In genomic region chr5:90628492-90628891, GRCh38 we compare ENCODE assay signal across 30 cellular contexts.
"Had no signal": no experiment of that assay in that cellular context is flagged by ENCODE, and none has a peak within 500 bp of the region (broad histone marks: within the 10 kb centered on the region; RNA-seq: fewer than 3 reads in every experiment).

No MANE protein-coding gene starts in this region.

- H3K27ac ChIP-seq: adrenal gland, body of pancreas, esophagus muscularis mucosa, foreskin keratinocyte, gastrocnemius medialis, heart left ventricle, VCaP had no signal

- DNase-seq: activated CD4-positive, alpha-beta memory T cell treated with anti-CD3 and anti-CD28 coated beads, Interleukin-2, amount 10 ng/mL, durations not matched to agents 7 days and 5 days; activated CD4-positive, alpha-beta T cell treated with anti-CD3 and anti-CD28 coated beads for 1 hour; activated CD4-positive, alpha-beta T cell treated with anti-CD3 and anti-CD28 coated beads for 4 hours; activated CD4-positive, alpha-beta T cell treated with anti-CD3 and anti-CD28 coated beads, Interleukin-2, amount 10 ng/mL, durations not matched to agents 7 days and 5 days; activated CD4-positive, alpha-beta T cell treated with anti-CD3 and anti-CD28 coated beads, Interleukin-2, amount 50 U/mL, for 4 hours; activated effector memory CD4-positive, alpha-beta T cell treated with Interleukin-2 at 50 U/mL for 16 hours; activated gamma-delta T cell treated with Interleukin-2 at 50 U/mL for 16 hours; activated naive CD4-positive, alpha-beta T cell treated with Interleukin-2 at 50 U/mL for 16 hours; activated naive CD8-positive, alpha-beta T cell treated with anti-CD3 and anti-CD28 coated beads for 36 hours; activated naive CD8-positive, alpha-beta T cell treated with anti-CD3 and anti-CD28 coated beads, Interleukin-2, amount 50 U/mL, for 24 hours; activated T-cell treated with anti-CD3 and anti-CD28 coated beads, Interleukin-2, amount 50 U/mL, for 4 hours; adrenal gland; amygdala; aorta; body of pancreas; cortex of kidney; dermis blood vessel endothelial cell; effector CD4-positive, alpha-beta T cell; effector memory CD8-positive, alpha-beta T cell; erythroblast; foreskin keratinocyte; gastrocnemius medialis; glutamatergic neuron; heart left ventricle; T-helper 2 cell had no signal

- H3K9me3 Mint-ChIP-seq: activated CD4-positive, alpha-beta memory T cell treated with anti-CD3 and anti-CD28 coated beads, Interleukin-2, amount 10 ng/mL, durations not matched to agents 7 days and 5 days; activated CD4-positive, alpha-beta T cell treated with anti-CD3 and anti-CD28 coated beads, Interleukin-2, amount 10 ng/mL, durations not matched to agents 7 days and 5 days; activated naive CD4-positive, alpha-beta T cell treated with anti-CD3 and anti-CD28 coated beads, Interleukin-2, amount 50 U/mL, for 24 hours; activated naive CD8-positive, alpha-beta T cell treated with anti-CD3 and anti-CD28 coated beads for 36 hours; activated naive CD8-positive, alpha-beta T cell treated with anti-CD3 and anti-CD28 coated beads, Interleukin-2, amount 50 U/mL, for 24 hours; activated T-cell treated with anti-CD3 and anti-CD28 coated beads, Interleukin-2, amount 50 U/mL, for 4 hours; activated T-helper 17 cell treated with anti-CD3 and anti-CD28 coated beads, Interleukin-2, amount 50 U/mL, for 72 hours; effector memory CD8-positive, alpha-beta T cell; WTC11 had no signal

- ATAC-seq: activated naive CD8-positive, alpha-beta T cell treated with anti-CD3 and anti-CD28 coated beads, Interleukin-2, amount 50 U/mL, for 24 hours; activated T-cell treated with anti-CD3 and anti-CD28 coated beads, Interleukin-2, amount 50 U/mL, for 4 hours; activated T-helper 17 cell treated with anti-CD3 and anti-CD28 coated beads, Interleukin-2, amount 50 U/mL, for 72 hours; body of pancreas; effector memory CD8-positive, alpha-beta T cell; foreskin keratinocyte; gastrocnemius medialis; heart left ventricle; WTC11 had no signal

- H3K27me3 ChIP-seq: adrenal gland, body of pancreas, esophagus muscularis mucosa, gastrocnemius medialis had no signal

- H3K4me1 Mint-ChIP-seq: activated CD4-positive, alpha-beta memory T cell treated with anti-CD3 and anti-CD28 coated beads, Interleukin-2, amount 10 ng/mL, durations not matched to agents 7 days and 5 days; activated CD4-positive, alpha-beta T cell treated with anti-CD3 and anti-CD28 coated beads, Interleukin-2, amount 10 ng/mL, durations not matched to agents 7 days and 5 days; activated naive CD4-positive, alpha-beta T cell treated with anti-CD3 and anti-CD28 coated beads, Interleukin-2, amount 50 U/mL, for 24 hours; activated naive CD8-positive, alpha-beta T cell treated with anti-CD3 and anti-CD28 coated beads for 36 hours; activated naive CD8-positive, alpha-beta T cell treated with anti-CD3 and anti-CD28 coated beads, Interleukin-2, amount 50 U/mL, for 24 hours; activated T-helper 17 cell treated with anti-CD3 and anti-CD28 coated beads, Interleukin-2, amount 50 U/mL, for 72 hours had no signal

- H3K27me3 Mint-ChIP-seq: activated CD4-positive, alpha-beta memory T cell treated with anti-CD3 and anti-CD28 coated beads, Interleukin-2, amount 10 ng/mL, durations not matched to agents 7 days and 5 days; effector memory CD8-positive, alpha-beta T cell had no signal

- H3K9me3 ChIP-seq: adrenal gland, body of pancreas, esophagus muscularis mucosa, gastrocnemius medialis, heart left ventricle had no signal

- H3K4me3 Mint-ChIP-seq: activated CD4-positive, alpha-beta memory T cell treated with anti-CD3 and anti-CD28 coated beads, Interleukin-2, amount 10 ng/mL, durations not matched to agents 7 days and 5 days; activated CD4-positive, alpha-beta T cell treated with anti-CD3 and anti-CD28 coated beads, Interleukin-2, amount 10 ng/mL, durations not matched to agents 7 days and 5 days; activated naive CD4-positive, alpha-beta T cell treated with anti-CD3 and anti-CD28 coated beads, Interleukin-2, amount 50 U/mL, for 24 hours; activated naive CD8-positive, alpha-beta T cell treated with anti-CD3 and anti-CD28 coated beads for 36 hours; activated naive CD8-positive, alpha-beta T cell treated with anti-CD3 and anti-CD28 coated beads, Interleukin-2, amount 50 U/mL, for 24 hours; activated T-cell treated with anti-CD3 and anti-CD28 coated beads, Interleukin-2, amount 50 U/mL, for 4 hours; activated T-helper 17 cell treated with anti-CD3 and anti-CD28 coated beads, Interleukin-2, amount 50 U/mL, for 72 hours; effector memory CD8-positive, alpha-beta T cell; WTC11 had no signal

- H3K4me3 ChIP-seq: adrenal gland, body of pancreas, esophagus muscularis mucosa, gastrocnemius medialis, heart left ventricle had no signal

- H3K4me1 ChIP-seq: adrenal gland, body of pancreas, esophagus muscularis mucosa, foreskin keratinocyte, gastrocnemius medialis, heart left ventricle had no signal

- H3K36me3 ChIP-seq: adrenal gland, esophagus muscularis mucosa, gastrocnemius medialis, heart left ventricle had no signal

- H3K36me3 Mint-ChIP-seq: activated naive CD4-positive, alpha-beta T cell treated with anti-CD3 and anti-CD28 coated beads, Interleukin-2, amount 50 U/mL, for 24 hours; activated naive CD8-positive, alpha-beta T cell treated with anti-CD3 and anti-CD28 coated beads for 36 hours had no signal

- H3K27ac Mint-ChIP-seq: activated CD4-positive, alpha-beta memory T cell treated with anti-CD3 and anti-CD28 coated beads, Interleukin-2, amount 10 ng/mL, durations not matched to agents 7 days and 5 days; activated CD4-positive, alpha-beta T cell treated with anti-CD3 and anti-CD28 coated beads, Interleukin-2, amount 10 ng/mL, durations not matched to agents 7 days and 5 days; activated naive CD4-positive, alpha-beta T cell treated with anti-CD3 and anti-CD28 coated beads, Interleukin-2, amount 50 U/mL, for 24 hours; activated naive CD8-positive, alpha-beta T cell treated with anti-CD3 and anti-CD28 coated beads for 36 hours; activated naive CD8-positive, alpha-beta T cell treated with anti-CD3 and anti-CD28 coated beads, Interleukin-2, amount 50 U/mL, for 24 hours; activated T-helper 17 cell treated with anti-CD3 and anti-CD28 coated beads, Interleukin-2, amount 50 U/mL, for 72 hours; effector memory CD8-positive, alpha-beta T cell had no signal
